Comparison of ENCODE assay signal across 27 cellular contexts in genomic region chr11:69650832-69651344, GRCh38. TPM values are rescaled to one million over a fixed set of nuclear protein-coding genes. Genes with fewer than 3 reads are reported as not detected.
"Had no signal": no experiment of that assay in that cellular context is flagged by ENCODE, and none has a peak within 500 bp of the region (broad histone marks: within the 10 kb centered on the region; RNA-seq: fewer than 3 reads in every experiment).

No MANE protein-coding gene starts in this region.

- H3K4me3 ChIP-seq: ascending aorta, heart left ventricle, testis, upper lobe of right lung had no signal

- ATAC-seq: activated CD8-positive, alpha-beta memory T cell treated with anti-CD3 and anti-CD28 coated beads, Interleukin-2, amount 10 ng/mL, durations not matched to agents 7 days and 5 days; activated naive CD8-positive, alpha-beta T cell treated with anti-CD3 and anti-CD28 coated beads, Interleukin-2, amount 50 U/mL, for 24 hours; effector memory CD8-positive, alpha-beta T cell; left cardiac atrium; naive thymus-derived CD4-positive, alpha-beta T cell; sciatic nerve; stimulated activated naive CD8-positive, alpha-beta T cell treated with anti-CD3 and anti-CD28 coated beads, Interleukin-15, amount 100 ng/mL, for 72 hours had no signal

- H3K9me3 ChIP-seq: ascending aorta, heart left ventricle, testis, upper lobe of right lung had no signal

- DNase-seq: activated CD4-positive, alpha-beta T cell treated with anti-CD3 and anti-CD28 coated beads, Interleukin-2, amount 50 U/mL, for 48 hours; activated CD4-positive, CD25-positive, alpha-beta regulatory T cell treated with anti-CD3 and anti-CD28 coated beads, Interleukin-2, amount 50 U/mL, for 72 hours; activated CD8-positive, alpha-beta memory T cell treated with anti-CD3 and anti-CD28 coated beads, Interleukin-2, amount 10 ng/mL, durations not matched to agents 7 days and 5 days; activated naive CD4-positive, alpha-beta T cell treated with anti-CD3 and anti-CD28 coated beads for 36 hours; activated naive CD8-positive, alpha-beta T cell treated with anti-CD3 and anti-CD28 coated beads, Interleukin-2, amount 50 U/mL, for 24 hours; activated T-cell treated with anti-CD3 and anti-CD28 coated beads, Interleukin-2, amount 50 U/mL, for 1 hour; dermis blood vessel endothelial cell; effector memory CD8-positive, alpha-beta T cell; immature natural killer cell; left cardiac atrium; mammary epithelial cell; naive thymus-derived CD4-positive, alpha-beta T cell; nucleus accumbens; stimulated activated CD4-positive, alpha-beta T cell treated with anti-CD3 and anti-CD28 coated beads, Interleukin-1b, Interleukin-23, amount 100 ng/mL, for 48 hours; stimulated activated naive CD8-positive, alpha-beta T cell treated with anti-CD3 and anti-CD28 coated beads, Interleukin-15, amount 100 ng/mL, for 72 hours; SW 1271; testis had no signal

- H3K4me1 ChIP-seq: ascending aorta, testis, upper lobe of right lung had no signal

- H3K27me3 ChIP-seq: ascending aorta, heart left ventricle, testis, upper lobe of right lung had no signal

- H3K27ac ChIP-seq: ascending aorta, epithelial cell of prostate, heart left ventricle, testis, upper lobe of right lung had no signal

RNA-seq across cellular contexts. Expression of gene FGF19, which starts 52.9 kb away (rescaled TPM):
- total RNA-seq: activated CD8-positive, alpha-beta memory T cell treated with anti-CD3 and anti-CD28 coated beads, Interleukin-2, amount 10 ng/mL, durations not matched to agents 7 days and 5 days; activated T-helper 2 cell treated with anti-CD3 and anti-CD28 coated beads, Interferon-gamma antibody, Interleukin-2, Interleukin-4, amounts not matched to agents 10 μg/mL and 5 μg/mL and 100 μg/mL, durations not matched to agents 14 hours and 24 hours and 36 hours; ascending aorta; bronchial epithelial cell; dermis blood vessel endothelial cell; frontal cortex; heart left ventricle; left cardiac atrium; mononuclear cell; naive thymus-derived CD4-positive, alpha-beta T cell; progenitor cell of endocrine pancreas; sciatic nerve; upper lobe of right lung had no signal
- polyA plus RNA-seq: heart left ventricle; immature natural killer cell; naive thymus-derived CD4-positive, alpha-beta T cell had no signal
